19 cellular contexts compared by ENCODE assay signal in the genomic region with DNA sequence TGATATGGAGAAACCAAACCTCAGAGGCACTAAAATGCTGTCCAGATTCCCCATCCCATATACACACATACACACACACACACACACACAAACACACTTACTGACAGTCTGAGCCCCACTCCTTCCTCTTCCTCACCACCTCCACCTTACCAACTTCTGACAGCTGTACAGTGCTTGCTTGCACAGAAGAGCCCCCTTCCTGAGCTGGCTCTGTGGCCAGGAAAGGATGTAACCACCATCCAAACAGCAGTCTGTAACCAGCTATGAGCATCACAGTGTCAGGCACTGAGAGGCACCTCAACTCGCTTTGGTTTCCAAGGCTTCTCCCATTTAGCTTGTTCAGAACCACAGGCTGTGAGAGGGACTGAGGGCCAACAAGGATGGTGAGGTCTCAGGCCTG. TPM values are rescaled to one million over a fixed set of nuclear protein-coding genes. Genes with fewer than 3 reads are reported as not detected.
DNase-seq lines count a peak whose midpoint lies in the region; ATAC-seq and TF ChIP-seq lines count a peak whose summit lies in the region.
"Had no signal": no experiment of that assay in that cellular context is flagged by ENCODE, and none has a peak within 500 bp of the region (broad histone marks: within the 10 kb centered on the region; RNA-seq: fewer than 3 reads in every experiment).

No MANE protein-coding gene starts in this region.

- no peak overlapping the region for H3K27ac ChIP-seq in CD8-positive, alpha-beta T cell (ENCODE audit: low read depth, low read length)
- H3K27ac ChIP-seq in hepatocyte (peak overlapping the region; percentile 30), right cardiac atrium (ENCODE audit: low read length) (no peak overlapping the region)
- H3K27ac ChIP-seq: lower lobe of right lung had no signal

- no peak for DNase-seq in activated CD4-positive, alpha-beta T cell treated with anti-CD3 and anti-CD28 coated beads for 36 hours
- DNase-seq in activated CD4-positive, alpha-beta T cell treated with anti-CD3 and anti-CD28 coated beads, Interleukin-2, amount 50 U/mL, for 48 hours = no peak
- peak in 2 of 7 experiments; percentile 39 to 55 for DNase-seq in CD8-positive, alpha-beta T cell
- no peak for DNase-seq in T-helper 2 cell treated with Interferon-gamma antibody and Interleukin-4, amounts not matched to agents 5 μg/mL and 100 μg/mL, for 36 hours (ENCODE audit: low spot score)
- DNase-seq in hepatocyte (ENCODE audit: low spot score) = no peak
- DNase-seq in NCI-H146 treated with DMSO at 0.1 percent for 48 hours (lab: John Stamatoyannopoulos, UW; ENCODE audit: unreplicated experiment) = no peak
- DNase-seq in NCI-H1048 (lab: John Stamatoyannopoulos, UW) = no peak
- no peak for DNase-seq in right cardiac atrium
- DNase-seq: 8988T; CD4-positive, alpha-beta memory T cell; DMS53; GF-D8; GOT3; lower lobe of right lung; NCI-H187 treated with DMSO at 0.1 percent for 48 hours; NCI-H524 treated with DMSO at 0.1 percent for 48 hours; posterior cingulate gyrus had no signal

- no peaks in the 10 kb centered on the region for H3K9me2 ChIP-seq in hepatocyte (replicated peaks; ENCODE audit: insufficient read depth)

- H3K4me1 Mint-ChIP-seq in activated CD4-positive, alpha-beta T cell treated with anti-CD3 and anti-CD28 coated beads for 36 hours = peaks cover 10% of the 10 kb centered on the region
- peaks cover 29% of the 10 kb centered on the region for H3K4me1 Mint-ChIP-seq in CD8-positive, alpha-beta T cell (ENCODE audit: low read depth)
- peaks cover 17% of the 10 kb centered on the region for H3K4me1 Mint-ChIP-seq in T-helper 2 cell treated with Interferon-gamma antibody and Interleukin-4, amounts not matched to agents 5 μg/mL and 100 μg/mL, for 36 hours (ENCODE audit: low read depth)

- no peaks in the 10 kb centered on the region for H3K27me3 Mint-ChIP-seq in activated CD4-positive, alpha-beta T cell treated with anti-CD3 and anti-CD28 coated beads for 36 hours
- H3K27me3 Mint-ChIP-seq in CD8-positive, alpha-beta T cell (ENCODE audit: low read depth) = no peaks in the 10 kb centered on the region
- no peaks in the 10 kb centered on the region for H3K27me3 Mint-ChIP-seq in T-helper 2 cell treated with Interferon-gamma antibody and Interleukin-4, amounts not matched to agents 5 μg/mL and 100 μg/mL, for 36 hours (ENCODE audit: low read depth)
- H3K27me3 Mint-ChIP-seq: CD4-positive, alpha-beta memory T cell; type B pancreatic cell had no signal

- peaks cover 2% of the 10 kb centered on the region for H4K20me1 ChIP-seq in hepatocyte (ENCODE audit: insufficient read depth, poor library complexity, severe bottlenecking)

- no peaks in the 10 kb centered on the region for H3K9me3 ChIP-seq in CD8-positive, alpha-beta T cell (ENCODE audit: low read length)
- H3K9me3 ChIP-seq in hepatocyte (ENCODE audit: low read depth) (no peaks in the 10 kb centered on the region), right cardiac atrium (ENCODE audit: control insufficient read depth, low read length) (no peaks in the 10 kb centered on the region)
- H3K9me3 ChIP-seq: lower lobe of right lung had no signal

- peaks cover 25% of the 10 kb centered on the region for H3K79me2 ChIP-seq in hepatocyte

- POLR2A ChIA-PET in activated CD4-positive, alpha-beta T cell treated with anti-CD3 and anti-CD28 coated beads for 36 hours (lab: Charles Lee) = no interaction called here
- POLR2A ChIA-PET in CD8-positive, alpha-beta T cell (lab: Charles Lee) = interaction anchor here (1.1 to 2.5 kb wide), 4 partner anchors 10 to 90 kb away, joined by 4 to 13 read pairs (median 6); a partner anchor contains a TSS

- H3K4me2 ChIP-seq in hepatocyte = no peak overlapping the region

- peaks cover 12% of the 10 kb centered on the region for H3K36me3 Mint-ChIP-seq in activated CD4-positive, alpha-beta T cell treated with anti-CD3 and anti-CD28 coated beads for 36 hours (ENCODE audit: low read depth)
- H3K36me3 Mint-ChIP-seq in CD8-positive, alpha-beta T cell = peaks cover 34% of the 10 kb centered on the region
- peaks cover 6% of the 10 kb centered on the region for H3K36me3 Mint-ChIP-seq in T-helper 2 cell treated with Interferon-gamma antibody and Interleukin-4, amounts not matched to agents 5 μg/mL and 100 μg/mL, for 36 hours (ENCODE audit: low read depth)

- no peaks in the 10 kb centered on the region for H3K27me3 ChIP-seq in CD8-positive, alpha-beta T cell (ENCODE audit: insufficient read depth, low read length)
- H3K27me3 ChIP-seq in hepatocyte (no peaks in the 10 kb centered on the region), right cardiac atrium (ENCODE audit: control insufficient read depth, insufficient read depth) (no peaks in the 10 kb centered on the region)

- no peak for ATAC-seq in activated CD4-positive, alpha-beta T cell treated with anti-CD3 and anti-CD28 coated beads for 36 hours
- peak; percentile 75 for ATAC-seq in CD8-positive, alpha-beta T cell
- no peak for ATAC-seq in right cardiac atrium
- ATAC-seq: lower lobe of right lung, sciatic nerve had no signal

- H3K9me3 Mint-ChIP-seq in activated CD4-positive, alpha-beta T cell treated with anti-CD3 and anti-CD28 coated beads for 36 hours (ENCODE audit: low read depth) = no peaks in the 10 kb centered on the region
- H3K9me3 Mint-ChIP-seq in CD8-positive, alpha-beta T cell = no peaks in the 10 kb centered on the region
- H3K9me3 Mint-ChIP-seq in T-helper 2 cell treated with Interferon-gamma antibody and Interleukin-4, amounts not matched to agents 5 μg/mL and 100 μg/mL, for 36 hours = no peaks in the 10 kb centered on the region
- H3K9me3 Mint-ChIP-seq: CD4-positive, alpha-beta memory T cell; type B pancreatic cell had no signal

- no peak overlapping the region for H3K4me3 Mint-ChIP-seq in activated CD4-positive, alpha-beta T cell treated with anti-CD3 and anti-CD28 coated beads for 36 hours
- peak overlapping the region; percentile 35 for H3K4me3 Mint-ChIP-seq in CD8-positive, alpha-beta T cell
- no peak overlapping the region for H3K4me3 Mint-ChIP-seq in T-helper 2 cell treated with Interferon-gamma antibody and Interleukin-4, amounts not matched to agents 5 μg/mL and 100 μg/mL, for 36 hours
- H3K4me3 Mint-ChIP-seq: CD4-positive, alpha-beta memory T cell; type B pancreatic cell had no signal

- H2AFZ ChIP-seq in hepatocyte = no peak overlapping the region

- intact Hi-C loops in activated CD4-positive, alpha-beta T cell treated with anti-CD3 and anti-CD28 coated beads for 36 hours (cut with DNase I, micrococcal nuclease) = no loop called here
- intact Hi-C loops in CD8-positive, alpha-beta T cell (cut with DNase I, micrococcal nuclease) = no loop called here
- intact Hi-C loops in right cardiac atrium (cut with DNase I) = no loop called here

- no peak overlapping the region for H3K4me3 ChIP-seq in CD8-positive, alpha-beta T cell (ENCODE audit: low read depth, low read length)
- H3K4me3 ChIP-seq in hepatocyte (no peak overlapping the region), right cardiac atrium (ENCODE audit: low read length) (no peak overlapping the region)
- H3K4me3 ChIP-seq: lower lobe of right lung had no signal

- H3K36me3 ChIP-seq in CD8-positive, alpha-beta T cell (ENCODE audit: insufficient read depth, low read length) = no peaks in the 10 kb centered on the region
- no peaks in the 10 kb centered on the region for H3K36me3 ChIP-seq in hepatocyte (replicated peaks; ENCODE audit: insufficient read depth, low read depth)

- 100% methylated on average over 1 of the region's 1 CpG for WGBS in hepatocyte (ENCODE audit: low lambda C conversion rate, missing lambda C conversion rate)
- WGBS in right cardiac atrium = 86% methylated on average over 1 of the region's 1 CpG

- TF ChIP-seq CTCF in CD8-positive, alpha-beta T cell (IDR thresholded peaks at IDR 0.05) = no peak
- no peak for TF ChIP-seq CTCF in hepatocyte (IDR thresholded peaks at IDR 0.05; ENCODE audit: poor library complexity)

- CTCF ChIA-PET in activated CD4-positive, alpha-beta T cell treated with anti-CD3 and anti-CD28 coated beads for 36 hours (lab: Charles Lee) = interaction anchor here (0.6 to 1.6 kb wide), 5 partner anchors 28 to 261 kb away, joined by 3 to 4 read pairs (median 3); no protein-coding TSS in a partner anchor
- CTCF ChIA-PET in CD8-positive, alpha-beta T cell (lab: Charles Lee) = interaction anchor here (0.9 to 4.6 kb wide), 12 partner anchors 10 to 159 kb away, joined by 3 to 13 read pairs (median 3); a partner anchor contains a TSS

- peak overlapping the region; percentile 69 for H3K27ac Mint-ChIP-seq in activated CD4-positive, alpha-beta T cell treated with anti-CD3 and anti-CD28 coated beads for 36 hours
- peak overlapping the region; percentile 77 for H3K27ac Mint-ChIP-seq in CD8-positive, alpha-beta T cell
- peak overlapping the region; percentile 71 for H3K27ac Mint-ChIP-seq in T-helper 2 cell treated with Interferon-gamma antibody and Interleukin-4, amounts not matched to agents 5 μg/mL and 100 μg/mL, for 36 hours
- H3K27ac Mint-ChIP-seq: type B pancreatic cell had no signal

- H3K4me1 ChIP-seq in CD8-positive, alpha-beta T cell (ENCODE audit: insufficient read depth, low read length) = peaks cover 24% of the 10 kb centered on the region
- H3K4me1 ChIP-seq in hepatocyte (ENCODE audit: insufficient read depth) (peaks cover 9% of the 10 kb centered on the region), right cardiac atrium (ENCODE audit: control insufficient read depth, insufficient read depth, low read length) (no peaks in the 10 kb centered on the region)

RNA-seq across cellular contexts. Expression of a gene that starts 5.9 kb away (rescaled TPM):
- 10 to 100 TPM; 26.5 to 30.8 TPM for total RNA-seq in activated CD4-positive, alpha-beta T cell treated with anti-CD3 and anti-CD28 coated beads for 36 hours
- 10 to 100 TPM; 31.4 to 36.0 TPM for total RNA-seq in CD8-positive, alpha-beta T cell
- total RNA-seq in hepatocyte = 8.7 and 21.3 TPM in 2 replicates
- polyA plus RNA-seq in hepatocyte = 16.9 and 28.0 TPM in 2 replicates
- 10 to 100 TPM; 37.9 to 53.0 (median 45.5) TPM for total RNA-seq in right cardiac atrium
- 46.3 TPM for polyA plus RNA-seq in right cardiac atrium

RNA-seq across cellular contexts. Expression of a gene that starts 14.4 kb away (rescaled TPM):
- 1 to 10 TPM; 7.1 to 9.2 TPM for total RNA-seq in activated CD4-positive, alpha-beta T cell treated with anti-CD3 and anti-CD28 coated beads for 36 hours
- 1 to 10 TPM; 4.2 to 6.8 TPM for total RNA-seq in CD8-positive, alpha-beta T cell
- total RNA-seq in hepatocyte = 6.9 and 7.0 TPM in 2 replicates
- 18.3 and 19.7 TPM in 2 replicates for polyA plus RNA-seq in hepatocyte
- total RNA-seq in right cardiac atrium = 1 to 10 TPM; 2.6 to 3.5 (median 3.2) TPM
- polyA plus RNA-seq in right cardiac atrium = 2.8 TPM

RNA-seq across cellular contexts. Expression of a gene that starts 23.4 kb away (rescaled TPM):
- 100 to 1,000 TPM; 111 to 114 TPM for total RNA-seq in activated CD4-positive, alpha-beta T cell treated with anti-CD3 and anti-CD28 coated beads for 36 hours
- total RNA-seq in CD8-positive, alpha-beta T cell = 10 to 100 TPM; 13.5 to 16.4 TPM
- 38.7 and 40.1 TPM in 2 replicates for total RNA-seq in hepatocyte
- polyA plus RNA-seq in hepatocyte = 59.4 and 60.9 TPM in 2 replicates
- 10 to 100 TPM; 60.2 to 77.5 (median 72.0) TPM for total RNA-seq in right cardiac atrium
- polyA plus RNA-seq in right cardiac atrium = 97.6 TPM

RNA-seq across cellular contexts. Expression of a gene that starts 24.0 kb away (rescaled TPM):
- 10 to 100 TPM; 75.6 to 100.0 TPM for total RNA-seq in activated CD4-positive, alpha-beta T cell treated with anti-CD3 and anti-CD28 coated beads for 36 hours
- total RNA-seq in CD8-positive, alpha-beta T cell = 10 to 100 TPM; 85.5 to 95.4 TPM
- 34.5 and 36.2 TPM in 2 replicates for total RNA-seq in hepatocyte
- polyA plus RNA-seq in hepatocyte = 38.2 and 38.6 TPM in 2 replicates
- total RNA-seq in right cardiac atrium = 10 to 100 TPM; 36.5 to 46.6 (median 43.4) TPM
- polyA plus RNA-seq in right cardiac atrium = 16.0 TPM

RNA-seq across cellular contexts. Expression of a gene that starts 31.8 kb away (rescaled TPM):
- 10 to 100 TPM; 34.5 to 36.7 TPM for total RNA-seq in activated CD4-positive, alpha-beta T cell treated with anti-CD3 and anti-CD28 coated beads for 36 hours
- total RNA-seq in CD8-positive, alpha-beta T cell = 10 to 100 TPM; 15.8 to 17.9 TPM
- total RNA-seq in hepatocyte (18.2 and 19.4 TPM in 2 replicates), right cardiac atrium (10 to 100 TPM; 18.2 to 23.4 (median 20.4) TPM)
- polyA plus RNA-seq in hepatocyte (28.4 and 31.4 TPM in 2 replicates), right cardiac atrium (17.0 TPM)
